ENCODE assay signal across 10 cellular contexts in genomic region chr17:1462164-1463112, GRCh38. TPM values are rescaled to one million over a fixed set of nuclear protein-coding genes. Genes with fewer than 3 reads are reported as not detected.
DNase-seq lines count a peak whose midpoint lies in the region; ATAC-seq and TF ChIP-seq lines count a peak whose summit lies in the region.
"Had no signal": no experiment of that assay in that cellular context is flagged by ENCODE, and none has a peak within 500 bp of the region (broad histone marks: within the 10 kb centered on the region; RNA-seq: fewer than 3 reads in every experiment).

No MANE protein-coding gene starts in this region.

- H3K4me2 ChIP-seq in PC-3 (ENCODE audit: low read length): no peak overlapping the region

- H3K9me3 Mint-ChIP-seq in CD4-positive, alpha-beta memory T cell: peaks cover 0 to 5% (median 0%) of the 10 kb centered on the region in 8 donors
- peaks cover 11% of the 10 kb centered on the region for H3K9me3 Mint-ChIP-seq in HFFc6
- no peaks in the 10 kb centered on the region for H3K9me3 Mint-ChIP-seq in activated naive CD8-positive, alpha-beta T cell (ENCODE audit: low read depth)

- peaks cover 3% of the 10 kb centered on the region for H3F3A ChIP-seq in PC-3 (ENCODE audit: low read length, unreplicated experiment)

- no peaks in the 10 kb centered on the region for H3K27me3 ChIP-seq in CD4-positive, alpha-beta memory T cell (ENCODE audit: insufficient read depth, low read length)
- no peaks in the 10 kb centered on the region for H3K27me3 ChIP-seq in PC-3 (ENCODE audit: low read length)
- no peaks in the 10 kb centered on the region for H3K27me3 ChIP-seq in tibial nerve
- H3K27me3 ChIP-seq in colonic mucosa: no peaks in the 10 kb centered on the region
- H3K27me3 ChIP-seq: foreskin keratinocyte had no signal

- H3K27ac ChIP-seq in CD4-positive, alpha-beta memory T cell (ENCODE audit: low read depth, low read length): no peak overlapping the region
- H3K27ac ChIP-seq in mesodermal cell (ENCODE audit: low read depth, low read length, severe bottlenecking) (peak overlapping the region; percentile 53), PC-3 (ENCODE audit: low read length) (no peak overlapping the region), tibial nerve (no peak overlapping the region), colonic mucosa (no peak overlapping the region)
- H3K27ac ChIP-seq: foreskin keratinocyte had no signal

- no peaks in the 10 kb centered on the region for H3K27me3 Mint-ChIP-seq in CD4-positive, alpha-beta memory T cell
- peaks cover 8% of the 10 kb centered on the region for H3K27me3 Mint-ChIP-seq in HFFc6 (ENCODE audit: insufficient read depth)
- peaks cover 6% of the 10 kb centered on the region for H3K27me3 Mint-ChIP-seq in activated naive CD8-positive, alpha-beta T cell

- no peak for TF ChIP-seq EP300 in tibial nerve (IDR thresholded peaks at IDR 0.05)

- H3K4me3 Mint-ChIP-seq in CD4-positive, alpha-beta memory T cell: peak overlapping the region; percentile 77 to 87 (median 82)
- peak overlapping the region; percentile 42; the same call in 1 of the 2 replicates for H3K4me3 Mint-ChIP-seq in HFFc6
- peak overlapping the region; percentile 75 for H3K4me3 Mint-ChIP-seq in activated naive CD8-positive, alpha-beta T cell

- H3K9me2 ChIP-seq in PC-3 (replicated peaks; ENCODE audit: low read length): no peaks in the 10 kb centered on the region

- H3K4me1 ChIP-seq in CD4-positive, alpha-beta memory T cell (ENCODE audit: insufficient read depth, low read length): peaks cover 38% of the 10 kb centered on the region
- H3K4me1 ChIP-seq in mesodermal cell (ENCODE audit: control insufficient read depth, insufficient read depth, low read length, poor library complexity, severe bottlenecking) (no peaks in the 10 kb centered on the region), PC-3 (ENCODE audit: insufficient read depth, low read length) (peaks cover 9% of the 10 kb centered on the region), tibial nerve (peaks cover 0 to 31% (median 9%) of the 10 kb centered on the region in 4 donors), colonic mucosa (peaks cover 6% of the 10 kb centered on the region)
- H3K4me1 ChIP-seq: foreskin keratinocyte had no signal

- H2AFZ ChIP-seq in PC-3 (ENCODE audit: low read length): no peak overlapping the region

- TF ChIP-seq CTCF in HFFc6 (IDR thresholded peaks at IDR 0.05) (no peak), PC-3 (conservative IDR thresholded peaks at IDR 0.05; ENCODE audit: low read depth, low read length) (no peak), tibial nerve (IDR thresholded peaks at IDR 0.05) (no peak), colonic mucosa (IDR thresholded peaks at IDR 0.05) (no peak)

- DNase-seq in CD4-positive, alpha-beta memory T cell: peak in 2 of 5 donors; percentile 11 to 50
- DNase-seq in HFFc6: no peak
- no peak for DNase-seq in PC-3
- DNase-seq in tibial nerve (ENCODE audit: low spot score in 2 of 2): no peak
- no peak for DNase-seq in colonic mucosa
- DNase-seq in putamen (ENCODE audit: low spot score): no peak
- DNase-seq: NCI-H1092 treated with DMSO at 0.1 percent for 48 hours had no signal

- CTCF ChIA-PET in CD4-positive, alpha-beta memory T cell (lab: Charles Lee; ENCODE audit: partially characterized antibody): interaction anchor here (1.0 to 3.0 kb wide), 6 partner anchors 13 to 190 kb away, joined by 3 to 8 read pairs (median 4); partner anchors contain the start of gene INPP5K
- CTCF ChIA-PET in PC-3 (lab: Charles Lee): no interaction called here

- no TSS peak for BruUV-seq in PC-3 (replicated peaks; lab: Mats Ljungman, UMichigan)

- H3K9me3 ChIP-seq in CD4-positive, alpha-beta memory T cell (ENCODE audit: control insufficient read depth in 1 of 2, low read length in 2 of 2): no peaks in the 10 kb centered on the region
- H3K9me3 ChIP-seq in mesodermal cell (ENCODE audit: control insufficient read depth, low read length) (peaks cover 4% of the 10 kb centered on the region), PC-3 (ENCODE audit: low read length) (no peaks in the 10 kb centered on the region), tibial nerve (no peaks in the 10 kb centered on the region), colonic mucosa (no peaks in the 10 kb centered on the region)

- WGBS in mesodermal cell (ENCODE audit: insufficient coverage in 2 of 2), 2 experiments: 95 to 96% methylated on average over 16 to 29 of the region's 33 CpGs
- 77 to 80% methylated on average over 33 of the region's 33 CpGs for WGBS in tibial nerve, 2 donors

- peaks cover 22 to 42% (median 30%) of the 10 kb centered on the region in 4 donors for H3K4me1 Mint-ChIP-seq in CD4-positive, alpha-beta memory T cell
- peaks cover 30% of the 10 kb centered on the region for H3K4me1 Mint-ChIP-seq in HFFc6 (ENCODE audit: low read depth)
- peaks cover 30% of the 10 kb centered on the region for H3K4me1 Mint-ChIP-seq in activated naive CD8-positive, alpha-beta T cell (ENCODE audit: low read depth)

- H3K27ac Mint-ChIP-seq in CD4-positive, alpha-beta memory T cell: peak overlapping the region; percentile 87 to 97 (median 94)
- peak overlapping the region; percentile 76; the same call in 1 of the 2 replicates for H3K27ac Mint-ChIP-seq in HFFc6
- H3K27ac Mint-ChIP-seq in activated naive CD8-positive, alpha-beta T cell: peak overlapping the region; percentile 75

- POLR2A ChIA-PET in CD4-positive, alpha-beta memory T cell (lab: Charles Lee; ENCODE audit: partially characterized antibody): interaction anchor here (0.9 to 2.5 kb wide), 14 partner anchors 10 to 101 kb away, joined by 3 to 33 read pairs (median 4); partner anchors contain the start of genes INPP5K, MYO1C, PITPNA and YWHAE
- POLR2A ChIA-PET in PC-3 (lab: Charles Lee; ENCODE audit: unreplicated experiment): no interaction called here

- no peaks in the 10 kb centered on the region for H3K36me3 ChIP-seq in CD4-positive, alpha-beta memory T cell (ENCODE audit: insufficient read depth, low read length)
- H3K36me3 ChIP-seq in mesodermal cell (ENCODE audit: control insufficient read depth, insufficient read depth, low read length): peaks cover 49% of the 10 kb centered on the region
- no peaks in the 10 kb centered on the region for H3K36me3 ChIP-seq in PC-3 (ENCODE audit: low read depth, low read length)
- peaks cover 0 to 62% (median 7%) of the 10 kb centered on the region in 3 donors for H3K36me3 ChIP-seq in tibial nerve
- H3K36me3 ChIP-seq in colonic mucosa: no peaks in the 10 kb centered on the region

- H3K79me2 ChIP-seq in PC-3 (ENCODE audit: low read length): no peaks in the 10 kb centered on the region

- no peak overlapping the region for H3K4me3 ChIP-seq in CD4-positive, alpha-beta memory T cell (ENCODE audit: low read length in 2 of 2)
- no peak overlapping the region for H3K4me3 ChIP-seq in mesodermal cell (ENCODE audit: extremely low read depth, insufficient read depth, low read length, poor library complexity, severe bottlenecking)
- H3K4me3 ChIP-seq in PC-3 (ENCODE audit: low read length): no peak overlapping the region
- no peak overlapping the region for H3K4me3 ChIP-seq in tibial nerve
- no peak overlapping the region for H3K4me3 ChIP-seq in colonic mucosa

- no peaks in the 10 kb centered on the region for H4K20me1 ChIP-seq in PC-3 (ENCODE audit: low read length)

- H3K9ac ChIP-seq in PC-3 (ENCODE audit: low read length) (no peak overlapping the region), colonic mucosa (ENCODE audit: low read depth in 2 of 2, low read length in 2 of 2) (no peak overlapping the region)

- peaks cover 0 to 5% of the 10 kb centered on the region in 2 donors for H3K36me3 Mint-ChIP-seq in CD4-positive, alpha-beta memory T cell
- peaks cover 37% of the 10 kb centered on the region for H3K36me3 Mint-ChIP-seq in HFFc6 (ENCODE audit: low read depth)
- H3K36me3 Mint-ChIP-seq in activated naive CD8-positive, alpha-beta T cell: no peaks in the 10 kb centered on the region

- no peak for TF ChIP-seq POLR2A in tibial nerve (IDR thresholded peaks at IDR 0.05)

- intact Hi-C loops in CD4-positive, alpha-beta memory T cell (cut with micrococcal nuclease): no loop called here
- intact Hi-C loops in PC-3 (cut with micrococcal nuclease): no loop called here
- intact Hi-C loops in colonic mucosa (cut with DNase I): no loop called here

- ATAC-seq in PC-3: no peak

RNA-seq across cellular contexts. Expression of gene CRK, which starts 6.4 kb away (rescaled TPM):
- 10 to 100 TPM; 29.3 to 32.1 TPM for total RNA-seq in CD4-positive, alpha-beta memory T cell
- polyA plus RNA-seq in CD4-positive, alpha-beta memory T cell: 10 to 100 TPM; 24.2 to 25.1 TPM
- 10 to 100 TPM; 71.1 to 83.1 (median 77.5) TPM for total RNA-seq in HFFc6 (2021; fragmentation: NEBNext Ultra II Directional; extraction: Animal tissue kit (Norgen Biotek cat#: 25700))
- 68.2 TPM for polyA plus RNA-seq in mesodermal cell (2013, experiment 1 of 2)
- polyA plus RNA-seq in mesodermal cell (2013, experiment 2 of 2): 63.0 TPM
- total RNA-seq in PC-3 (2014; rRNA removed): 41.8 and 49.4 TPM in 2 replicates
- 10 to 100 TPM; 65.1 to 72.0 (median 70.0) TPM for total RNA-seq in tibial nerve
- 10 to 100 TPM; 74.5 to 82.0 TPM for total RNA-seq in colonic mucosa

RNA-seq across cellular contexts. Expression of gene MYO1C, which starts 30.0 kb away (rescaled TPM):
- 10 to 100 TPM; 30.9 to 31.1 TPM for total RNA-seq in CD4-positive, alpha-beta memory T cell
- polyA plus RNA-seq in CD4-positive, alpha-beta memory T cell: 10 to 100 TPM in 1 of 2 donors, 1 to 10 TPM in 1; 6.3 to 18.7 TPM
- total RNA-seq in HFFc6 (2021; fragmentation: NEBNext Ultra II Directional; extraction: Animal tissue kit (Norgen Biotek cat#: 25700)): 100 to 1,000 TPM; 310 to 400 (median 328) TPM
- polyA plus RNA-seq in mesodermal cell (2013, experiment 1 of 2): 83.2 TPM
- 73.4 TPM for polyA plus RNA-seq in mesodermal cell (2013, experiment 2 of 2)
- total RNA-seq in PC-3 (2014; rRNA removed) (76.4 and 90.7 TPM in 2 replicates), tibial nerve (100 to 1,000 TPM; 184 to 305 (median 226) TPM), colonic mucosa (100 to 1,000 TPM; 280 to 315 TPM)

RNA-seq across cellular contexts. Expression of gene INPP5K, which starts 54.0 kb away (rescaled TPM):
- 10 to 100 TPM; 73.6 to 78.5 TPM for total RNA-seq in CD4-positive, alpha-beta memory T cell
- 100 to 1,000 TPM in 1 of 2 donors, 10 to 100 TPM in 1; 81.9 to 123 TPM for polyA plus RNA-seq in CD4-positive, alpha-beta memory T cell
- 10 to 100 TPM; 18.2 to 23.5 (median 20.3) TPM for total RNA-seq in HFFc6 (2021; fragmentation: NEBNext Ultra II Directional; extraction: Animal tissue kit (Norgen Biotek cat#: 25700))
- 23.8 TPM for polyA plus RNA-seq in mesodermal cell (2013, experiment 1 of 2)
- 19.8 TPM for polyA plus RNA-seq in mesodermal cell (2013, experiment 2 of 2)
- total RNA-seq in PC-3 (2014; rRNA removed) (46.4 and 52.6 TPM in 2 replicates), tibial nerve (100 to 1,000 TPM in 2 of 4 donors, 10 to 100 TPM in 2; 67.9 to 110 (median 95.2) TPM), colonic mucosa (10 to 100 TPM; 27.6 to 35.5 TPM)
